3 cellular contexts compared by ENCODE assay signal in genomic region chr11:61940466-61940865, GRCh38. TPM values are rescaled to one million over a fixed set of nuclear protein-coding genes. Genes with fewer than 3 reads are reported as not detected.
"Had no signal": no experiment of that assay in that cellular context is flagged by ENCODE, and none has a peak within 500 bp of the region (broad histone marks: within the 10 kb centered on the region; RNA-seq: fewer than 3 reads in every experiment).

No MANE protein-coding gene starts in this region.

- DNase-seq: GDM1, GF-D8 had no signal

- ATAC-seq: GM12878 had no signal

- H3K4me3 ChIP-seq: GM12878 had no signal

RNA-seq across cellular contexts. Expression of gene RAB3IL1, which starts 23.1 kb away (rescaled TPM):
- total RNA-seq: GM12878 had no signal
